In the genomic region with DNA sequence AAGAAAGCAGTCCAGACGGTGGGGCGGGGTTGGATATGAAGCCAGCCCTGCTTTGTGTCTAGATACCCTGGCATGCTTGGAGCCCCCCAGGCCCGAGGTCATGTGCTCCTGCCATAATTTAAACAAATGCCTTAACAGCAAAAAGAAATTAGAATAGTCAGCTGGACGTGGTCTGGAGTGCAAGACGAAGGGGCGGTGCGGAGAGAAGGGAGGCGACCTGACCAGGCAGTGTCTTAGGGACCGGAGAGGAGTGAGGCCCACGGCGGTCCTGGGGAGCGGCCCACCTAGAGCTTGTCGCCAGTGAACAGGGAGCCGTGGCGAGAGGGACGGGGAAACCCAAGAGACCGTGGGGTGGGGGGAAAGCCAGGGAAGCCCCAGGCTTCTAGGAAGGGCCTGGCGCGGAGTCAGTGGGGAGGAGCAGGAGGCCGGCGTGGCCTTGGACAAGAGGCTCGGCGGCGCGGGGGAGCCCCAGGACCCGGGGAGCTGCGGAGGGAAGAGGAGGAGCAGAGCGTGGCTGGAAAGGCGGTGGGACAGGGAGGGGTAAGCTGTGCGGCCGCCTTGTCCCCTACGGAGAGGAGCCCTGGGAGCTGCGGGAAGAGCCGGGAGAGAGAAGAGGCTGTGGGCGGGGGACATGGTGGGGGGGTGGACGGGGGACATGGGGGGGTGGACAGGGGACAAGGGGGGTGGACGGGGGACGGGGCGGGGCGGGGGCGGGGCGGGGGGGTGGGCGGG, we compare ENCODE assay signal across 14 cellular contexts.
A peak's percentile ranks its signal among the peaks of the same experiment; 100 is the strongest.
DNase-seq lines count a peak whose midpoint lies in the region; ATAC-seq and TF ChIP-seq lines count a peak whose summit lies in the region.
"Had no signal": no experiment of that assay in that cellular context is flagged by ENCODE, and none has a peak within 500 bp of the region (broad histone marks: within the 10 kb centered on the region; RNA-seq: fewer than 3 reads in every experiment).

No MANE protein-coding gene starts in this region.

- intact Hi-C loops in left ventricle myocardium inferior (cut with micrococcal nuclease): no loop called here
- intact Hi-C loops in left ventricle myocardium superior (cut with micrococcal nuclease): no loop called here
- intact Hi-C loops in aorta (cut with DNase I): no loop called here

- peak overlapping the region; percentile 32 for H3K4me3 ChIP-seq in left ventricle myocardium inferior
- peak overlapping the region; percentile 40 for H3K4me3 ChIP-seq in coronary artery
- no peak overlapping the region for H3K4me3 ChIP-seq in aorta (ENCODE audit: low read length in 2 of 2)
- peak overlapping the region in 1 of 4 donors; percentile 32 for H3K4me3 ChIP-seq in tibial nerve
- H3K4me3 ChIP-seq: tibial artery had no signal

- no peak for TF ChIP-seq EP300 in tibial nerve (IDR thresholded peaks at IDR 0.05)

- ATAC-seq in left ventricle myocardium superior: no peak
- peak; percentile 29 for ATAC-seq in aorta (ENCODE audit: low FRiP score)

- no peak for TF ChIP-seq POLR2A in tibial nerve (IDR thresholded peaks at IDR 0.05)

- DNase-seq in left ventricle myocardium inferior (no peak), left ventricle myocardium superior (no peak), coronary artery (ENCODE audit: low spot score) (peak; percentile 66), mucosa of gallbladder (ENCODE audit: low spot score) (peak; percentile 9), aorta (no peak), inferior parietal cortex (ENCODE audit: extremely low spot score) (no peak), tibial nerve (ENCODE audit: low spot score in 2 of 2) (no peak), medulla oblongata (ENCODE audit: extremely low spot score) (no peak)
- DNase-seq: activated effector memory CD4-positive, alpha-beta T cell treated with Interleukin-2 at 50 U/mL for 16 hours; foreskin fibroblast; GOT3; NCI-H1930 had no signal

- H3K27me3 ChIP-seq in left ventricle myocardium inferior (ENCODE audit: low read depth): peaks cover 91% of the 10 kb centered on the region
- no peaks in the 10 kb centered on the region for H3K27me3 ChIP-seq in aorta (ENCODE audit: control insufficient read depth in 1 of 2, insufficient read depth in 2 of 2, low read length in 1 of 2)
- peaks cover 0 to 44% of the 10 kb centered on the region in 2 donors for H3K27me3 ChIP-seq in tibial nerve

- H3K4me1 ChIP-seq in left ventricle myocardium inferior (peaks cover 8% of the 10 kb centered on the region), aorta (ENCODE audit: control insufficient read depth in 1 of 2, insufficient read depth in 2 of 2, low read length in 2 of 2) (no peaks in the 10 kb centered on the region), tibial nerve (peaks cover 0 to 13% (median 7%) of the 10 kb centered on the region in 4 donors)

- no peaks in the 10 kb centered on the region for H3K36me3 ChIP-seq in left ventricle myocardium inferior
- no peaks in the 10 kb centered on the region for H3K36me3 ChIP-seq in aorta (ENCODE audit: control insufficient read depth in 1 of 2, insufficient read depth in 2 of 2, low read length in 1 of 2)
- H3K36me3 ChIP-seq in tibial nerve: no peaks in the 10 kb centered on the region
- H3K36me3 ChIP-seq: BLaER1 treated with 17β-estradiol and CSF1 and Interleukin-3, amounts not matched to agents 10 nM and 100 nM; tibial artery had no signal

- no peak overlapping the region for H3K27ac ChIP-seq in left ventricle myocardium inferior (replicated peaks)
- no peak overlapping the region for H3K27ac ChIP-seq in coronary artery
- no peak overlapping the region for H3K27ac ChIP-seq in aorta (ENCODE audit: low read depth in 1 of 2, low read length in 2 of 2)
- H3K27ac ChIP-seq in tibial nerve: no peak overlapping the region
- H3K27ac ChIP-seq: BLaER1 treated with 17β-estradiol and CSF1 and Interleukin-3, amounts not matched to agents 10 nM and 100 nM; tibial artery had no signal

- H3K9me3 ChIP-seq in left ventricle myocardium inferior (replicated peaks) (no peaks in the 10 kb centered on the region), aorta (ENCODE audit: control insufficient read depth, low read length) (no peaks in the 10 kb centered on the region), tibial nerve (no peaks in the 10 kb centered on the region)
- H3K9me3 ChIP-seq: BLaER1 treated with 17β-estradiol and CSF1 and Interleukin-3, amounts not matched to agents 10 nM and 100 nM; tibial artery had no signal

- TF ChIP-seq CTCF in left ventricle myocardium inferior (IDR thresholded peaks at IDR 0.05; ENCODE audit: borderline replicate concordance) (no peak), coronary artery (IDR thresholded peaks at IDR 0.05) (no peak), tibial nerve (IDR thresholded peaks at IDR 0.05) (no peak)

- 5% methylated on average over 32 to 37 of the region's 43 CpGs for WGBS in aorta, 2 donors
- 13 to 14% methylated on average over 27 to 33 of the region's 43 CpGs for WGBS in tibial nerve, 2 donors

Comparison
In these comparisons a context has a peak if more than half of its experiments do, and no peak if none do; other contexts are left out.
1. DNase-seq: peak in coronary artery (single experiment) and mucosa of gallbladder (single experiment); none in left ventricle myocardium inferior (single experiment), left ventricle myocardium superior (single experiment), aorta (0 of 2), inferior parietal cortex (single experiment), tibial nerve (0 of 2) and medulla oblongata (single experiment).
2. H3K4me3 ChIP-seq: peak in left ventricle myocardium inferior (single experiment) and coronary artery (single experiment); none in aorta (0 of 2).